Comparison of ENCODE assay signal across 15 cellular contexts in genomic region chr15:95269247-95270155, GRCh38.
"Had no signal": no experiment of that assay in that cellular context is flagged by ENCODE, and none has a peak within 500 bp of the region (broad histone marks: within the 10 kb centered on the region; RNA-seq: fewer than 3 reads in every experiment).

No MANE protein-coding gene starts in this region.

- ATAC-seq: activated naive CD8-positive, alpha-beta T cell treated with anti-CD3 and anti-CD28 coated beads, Interleukin-2, amount 50 U/mL, for 24 hours; activated T-helper 17 cell treated with anti-CD3 and anti-CD28 coated beads, Interleukin-2, amount 50 U/mL, for 72 hours; left lung; naive thymus-derived CD8-positive, alpha-beta T cell; stimulated activated naive CD8-positive, alpha-beta T cell treated with anti-CD3 and anti-CD28 coated beads, Interleukin-15, amount 100 ng/mL, for 72 hours had no signal

- H3K9me3 ChIP-seq: left lung, sigmoid colon had no signal

- DNase-seq: activated CD4-positive, alpha-beta T cell treated with anti-CD3 and anti-CD28 coated beads, Interleukin-2, amount 50 U/mL, for 4 hours; activated CD4-positive, CD25-positive, alpha-beta regulatory T cell treated with anti-CD3 and anti-CD28 coated beads, Interleukin-2, amount 50 U/mL, for 72 hours; activated naive CD4-positive, alpha-beta T cell treated with Interleukin-2 at 50 U/mL for 16 hours; activated naive CD8-positive, alpha-beta T cell treated with anti-CD3 and anti-CD28 coated beads, Interleukin-2, amount 50 U/mL, for 24 hours; left lung; naive thymus-derived CD8-positive, alpha-beta T cell; sigmoid colon; stimulated activated CD4-positive, alpha-beta T cell treated with anti-CD3 and anti-CD28 coated beads, Interleukin-1b, Interleukin-23, amount 100 ng/mL, for 48 hours; stimulated activated naive CD8-positive, alpha-beta T cell treated with anti-CD3 and anti-CD28 coated beads, Interleukin-15, amount 100 ng/mL, for 72 hours; T-helper 1 cell; T1000 had no signal

- H3K4me3 ChIP-seq: hepatocyte, left lung, sigmoid colon had no signal

- H3K36me3 ChIP-seq: left lung, sigmoid colon had no signal

- H3K27me3 ChIP-seq: hepatocyte, left lung, sigmoid colon had no signal

- H3K4me1 ChIP-seq: left lung had no signal

- H3K27ac ChIP-seq: hepatocyte, left lung had no signal

- FAIRE-seq: endometrium, keratinocyte had no signal
